In the genomic region with DNA sequence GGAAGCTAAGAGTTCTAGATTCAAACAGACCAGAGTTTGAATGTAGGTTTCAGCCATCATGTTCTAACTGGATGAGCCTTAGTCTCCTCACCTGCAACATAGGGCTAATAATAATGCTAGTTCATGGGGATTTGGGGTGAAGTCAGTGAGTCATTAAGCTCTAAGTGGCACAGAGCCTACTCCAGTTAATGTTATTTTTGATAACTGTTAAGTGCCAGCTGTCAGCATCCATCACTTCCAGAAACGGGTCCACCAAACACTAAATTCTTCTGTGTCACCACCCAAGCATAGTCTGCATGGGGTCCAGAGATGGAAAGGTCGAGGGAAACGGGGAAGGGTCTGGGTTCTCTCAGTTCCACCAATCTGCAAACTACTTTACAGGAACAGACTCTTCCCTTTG, we compare ENCODE assay signal across 1 cellular context.
TF ChIP-seq lines count a peak whose summit lies in the region.

No MANE protein-coding gene starts in this region.

TF ChIP-seq in HepG2, 621 proteins besides CTCF, POLR2A, EP300 and RAD21:
- TF ChIP-seq CBFB (CRISPR knock-in tag; IDR thresholded peaks at IDR 0.05) (no peak), ZNF850 (CRISPR knock-in tag; conservative IDR thresholded peaks at IDR 0.05) (no peak), ZNF3 (CRISPR knock-in tag; IDR thresholded peaks at IDR 0.05) (no peak), TAF1 (CRISPR knock-in tag; IDR thresholded peaks at IDR 0.05) (no peak), ZFP62 (CRISPR knock-in tag; IDR thresholded peaks at IDR 0.05) (no peak), ZNF792 (CRISPR knock-in tag; IDR thresholded peaks at IDR 0.05) (no peak), IRF2 (CRISPR knock-in tag; IDR thresholded peaks at IDR 0.05) (no peak), SP1 (IDR thresholded peaks at IDR 0.05) (no peak), SP1 (CRISPR knock-in tag; IDR thresholded peaks at IDR 0.05) (no peak)
- TF ChIP-seq, protein P1, sequence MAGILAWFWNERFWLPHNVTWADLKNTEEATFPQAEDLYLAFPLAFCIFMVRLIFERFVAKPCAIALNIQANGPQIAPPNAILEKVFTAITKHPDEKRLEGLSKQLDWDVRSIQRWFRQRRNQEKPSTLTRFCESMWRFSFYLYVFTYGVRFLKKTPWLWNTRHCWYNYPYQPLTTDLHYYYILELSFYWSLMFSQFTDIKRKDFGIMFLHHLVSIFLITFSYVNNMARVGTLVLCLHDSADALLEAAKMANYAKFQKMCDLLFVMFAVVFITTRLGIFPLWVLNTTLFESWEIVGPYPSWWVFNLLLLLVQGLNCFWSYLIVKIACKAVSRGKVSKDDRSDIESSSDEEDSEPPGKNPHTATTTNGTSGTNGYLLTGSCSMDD (CRISPR knock-in tag; IDR thresholded peaks at IDR 0.05), result no peak
- TF ChIP-seq, protein P2, sequence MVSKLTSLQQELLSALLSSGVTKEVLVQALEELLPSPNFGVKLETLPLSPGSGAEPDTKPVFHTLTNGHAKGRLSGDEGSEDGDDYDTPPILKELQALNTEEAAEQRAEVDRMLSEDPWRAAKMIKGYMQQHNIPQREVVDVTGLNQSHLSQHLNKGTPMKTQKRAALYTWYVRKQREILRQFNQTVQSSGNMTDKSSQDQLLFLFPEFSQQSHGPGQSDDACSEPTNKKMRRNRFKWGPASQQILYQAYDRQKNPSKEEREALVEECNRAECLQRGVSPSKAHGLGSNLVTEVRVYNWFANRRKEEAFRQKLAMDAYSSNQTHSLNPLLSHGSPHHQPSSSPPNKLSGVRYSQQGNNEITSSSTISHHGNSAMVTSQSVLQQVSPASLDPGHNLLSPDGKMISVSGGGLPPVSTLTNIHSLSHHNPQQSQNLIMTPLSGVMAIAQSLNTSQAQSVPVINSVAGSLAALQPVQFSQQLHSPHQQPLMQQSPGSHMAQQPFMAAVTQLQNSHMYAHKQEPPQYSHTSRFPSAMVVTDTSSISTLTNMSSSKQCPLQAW (CRISPR knock-in tag; IDR thresholded peaks at IDR 0.05), result no peak
- TF ChIP-seq, protein P3, sequence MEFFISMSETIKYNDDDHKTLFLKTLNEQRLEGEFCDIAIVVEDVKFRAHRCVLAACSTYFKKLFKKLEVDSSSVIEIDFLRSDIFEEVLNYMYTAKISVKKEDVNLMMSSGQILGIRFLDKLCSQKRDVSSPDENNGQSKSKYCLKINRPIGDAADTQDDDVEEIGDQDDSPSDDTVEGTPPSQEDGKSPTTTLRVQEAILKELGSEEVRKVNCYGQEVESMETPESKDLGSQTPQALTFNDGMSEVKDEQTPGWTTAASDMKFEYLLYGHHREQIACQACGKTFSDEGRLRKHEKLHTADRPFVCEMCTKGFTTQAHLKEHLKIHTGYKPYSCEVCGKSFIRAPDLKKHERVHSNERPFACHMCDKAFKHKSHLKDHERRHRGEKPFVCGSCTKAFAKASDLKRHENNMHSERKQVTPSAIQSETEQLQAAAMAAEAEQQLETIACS (CRISPR knock-in tag; IDR thresholded peaks at IDR 0.05), result no peak
